8 cellular contexts compared by ENCODE assay signal in the genomic region with DNA sequence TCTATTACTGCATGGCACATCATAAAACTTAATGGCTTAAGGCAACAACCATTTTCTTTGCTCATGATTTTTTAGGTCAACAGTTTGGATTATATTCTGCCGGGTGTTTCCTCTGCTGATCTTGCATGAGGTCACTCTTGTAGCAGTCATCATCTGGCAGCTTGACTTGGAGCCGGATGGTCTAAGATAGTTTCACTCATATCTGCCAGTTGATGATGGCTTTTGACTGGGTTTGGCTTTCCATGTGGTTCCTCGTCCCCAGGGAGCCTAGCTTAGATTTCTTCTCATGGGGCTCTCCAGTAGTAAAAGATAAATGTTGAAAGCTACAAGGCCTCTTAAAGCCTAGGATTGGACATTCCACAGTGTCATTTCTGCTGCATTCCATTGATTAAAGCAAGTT. TPM values are rescaled to one million over a fixed set of nuclear protein-coding genes. Genes with fewer than 3 reads are reported as not detected.
A peak's percentile ranks its signal among the peaks of the same experiment; 100 is the strongest.
DNase-seq lines count a peak whose midpoint lies in the region; ATAC-seq and TF ChIP-seq lines count a peak whose summit lies in the region.

No MANE protein-coding gene starts in this region.

- TF ChIP-seq CTCF in breast epithelium (IDR thresholded peaks at IDR 0.05): no peak
- no peak for TF ChIP-seq CTCF in MCF 10A (IDR thresholded peaks at IDR 0.05; ENCODE audit: unreplicated experiment)
- TF ChIP-seq CTCF in fibroblast of pulmonary artery (IDR thresholded peaks at IDR 0.05; ENCODE audit: low read length, missing control alignments): no peak

- no peak overlapping the region for H3K4me3 Mint-ChIP-seq in MCF 10A (ENCODE audit: unreplicated experiment)
- peak overlapping the region; percentile 76 for H3K4me3 Mint-ChIP-seq in T-helper 1 cell treated with Interleukin-12 subunit alpha and Interleukin-12 subunit beta and Interleukin-4 antibody, amounts not matched to agents 30 μg/mL and 1 μg/mL, for 36 hours

- intact Hi-C loops in breast epithelium (cut with DNase I; ENCODE audit: low total_unique reads): no loop called here
- intact Hi-C loops in MCF 10A (cut with micrococcal nuclease): no loop called here

- no peaks in the 10 kb centered on the region for H3K27me3 Mint-ChIP-seq in MCF 10A (ENCODE audit: insufficient read depth, unreplicated experiment)
- no peaks in the 10 kb centered on the region for H3K27me3 Mint-ChIP-seq in T-helper 1 cell treated with Interleukin-12 subunit alpha and Interleukin-12 subunit beta and Interleukin-4 antibody, amounts not matched to agents 30 μg/mL and 1 μg/mL, for 36 hours (ENCODE audit: low read depth)

- CTCF ChIA-PET in MCF 10A (lab: Yijun Ruan, JAX): interaction anchor here (1.1 kb wide), 1 partner anchor 95 kb away, joined by 3 read pairs; no protein-coding TSS in a partner anchor

- no peak for DNase-seq in breast epithelium (ENCODE audit: low spot score in 2 of 2)
- DNase-seq in MCF 10A (ENCODE audit: unreplicated experiment): no peak
- peak; percentile 66 for DNase-seq in fibroblast of pulmonary artery (ENCODE audit: low read depth)
- DNase-seq in middle frontal gyrus (ENCODE audit: extremely low spot score, low spot score): no peak
- no peak for DNase-seq in SW480 (ENCODE audit: low spot score)

- no peaks in the 10 kb centered on the region for H3K9me3 Mint-ChIP-seq in MCF 10A (ENCODE audit: unreplicated experiment)
- no peaks in the 10 kb centered on the region for H3K9me3 Mint-ChIP-seq in T-helper 1 cell treated with Interleukin-12 subunit alpha and Interleukin-12 subunit beta and Interleukin-4 antibody, amounts not matched to agents 30 μg/mL and 1 μg/mL, for 36 hours

- TF ChIP-seq POLR2A in breast epithelium (IDR thresholded peaks at IDR 0.05): no peak

- no peak overlapping the region for H3K27ac Mint-ChIP-seq in MCF 10A (ENCODE audit: low read depth, unreplicated experiment)
- H3K27ac Mint-ChIP-seq in T-helper 1 cell treated with Interleukin-12 subunit alpha and Interleukin-12 subunit beta and Interleukin-4 antibody, amounts not matched to agents 30 μg/mL and 1 μg/mL, for 36 hours: peak overlapping the region; percentile 89

- peaks cover 11% of the 10 kb centered on the region for H3K4me1 Mint-ChIP-seq in MCF 10A (ENCODE audit: insufficient read depth, unreplicated experiment)
- H3K4me1 Mint-ChIP-seq in T-helper 1 cell treated with Interleukin-12 subunit alpha and Interleukin-12 subunit beta and Interleukin-4 antibody, amounts not matched to agents 30 μg/mL and 1 μg/mL, for 36 hours (ENCODE audit: low read depth): peaks cover 50% of the 10 kb centered on the region

- POLR2A ChIA-PET in MCF 10A (lab: Yijun Ruan, JAX): interaction anchor here (0.9 to 1.2 kb wide), 2 partner anchors 17 to 27 kb away, joined by 3 to 4 read pairs; a partner anchor contains a TSS

- H3K36me3 ChIP-seq in breast epithelium (no peaks in the 10 kb centered on the region), skeletal muscle tissue (ENCODE audit: control insufficient read depth in 3 of 3, insufficient read depth in 3 of 3, low read length in 3 of 3) (no peaks in the 10 kb centered on the region)

- H3K4me1 ChIP-seq in breast epithelium: no peaks in the 10 kb centered on the region
- H3K4me1 ChIP-seq in skeletal muscle tissue (ENCODE audit: control insufficient read depth in 3 of 3, insufficient read depth in 3 of 3, low read length in 3 of 3): peaks cover 21 to 27% (median 25%) of the 10 kb centered on the region in 3 donors

- no peaks in the 10 kb centered on the region for H3K9me3 ChIP-seq in breast epithelium
- no peaks in the 10 kb centered on the region for H3K9me3 ChIP-seq in skeletal muscle tissue (ENCODE audit: control insufficient read depth in 3 of 3, low read length in 3 of 3)

- H3K27me3 ChIP-seq in breast epithelium (no peaks in the 10 kb centered on the region), skeletal muscle tissue (ENCODE audit: control insufficient read depth in 3 of 3, insufficient read depth in 3 of 3, low read length in 3 of 3) (no peaks in the 10 kb centered on the region)

- peak; percentile 47 for ATAC-seq in HG03097 (IDR thresholded peaks at IDR 0.05; ENCODE audit: low FRiP score, unreplicated experiment)

- H3K27ac ChIP-seq in breast epithelium: peak overlapping the region; percentile 1 to 26
- H3K27ac ChIP-seq in skeletal muscle tissue (ENCODE audit: low read depth, low read length): peak overlapping the region; percentile 54

- H3K36me3 Mint-ChIP-seq in MCF 10A (ENCODE audit: insufficient read depth, unreplicated experiment): no peaks in the 10 kb centered on the region
- peaks cover 32% of the 10 kb centered on the region for H3K36me3 Mint-ChIP-seq in T-helper 1 cell treated with Interleukin-12 subunit alpha and Interleukin-12 subunit beta and Interleukin-4 antibody, amounts not matched to agents 30 μg/mL and 1 μg/mL, for 36 hours (ENCODE audit: low read depth)

- H3K4me3 ChIP-seq in breast epithelium (no peak overlapping the region), fibroblast of pulmonary artery (replicated peaks; ENCODE audit: low read depth, low read length) (no peak overlapping the region), skeletal muscle tissue (ENCODE audit: low read length in 3 of 3) (no peak overlapping the region)

- no TSS peak for BruUV-seq in MCF 10A (replicated peaks; lab: Mats Ljungman, UMichigan)

- H3K9ac ChIP-seq in skeletal muscle tissue (ENCODE audit: low read depth in 1 of 3, low read length in 3 of 3): no peak overlapping the region

RNA-seq across cellular contexts. Expression of a gene that starts 27.4 kb away (rescaled TPM):
- total RNA-seq in breast epithelium: 10 to 100 TPM; 64.6 to 71.2 (median 65.1) TPM
- 26.4 and 30.5 TPM in 2 replicates for total RNA-seq in MCF 10A (2022)
- total RNA-seq in skeletal muscle tissue: 57.4 TPM
